ENCODE assay signal across 8 cellular contexts in the genomic region with DNA sequence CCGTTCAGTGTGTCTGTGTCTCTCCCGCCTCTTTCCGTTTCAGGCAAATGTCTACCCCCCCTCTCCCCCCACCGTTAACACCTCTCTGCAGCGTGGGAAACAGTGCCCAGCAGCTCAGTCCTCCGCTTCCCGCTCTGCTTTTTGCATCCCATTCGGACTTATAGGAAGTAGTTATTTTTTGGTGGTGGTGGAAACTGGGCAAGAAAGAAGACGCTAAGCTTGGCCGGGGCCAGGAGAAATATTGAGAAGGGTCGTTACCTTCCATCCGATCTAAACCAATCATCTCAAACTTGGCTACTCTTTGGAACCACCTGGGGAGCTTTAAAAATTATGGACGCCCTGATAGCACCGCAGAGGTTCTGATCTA. TPM values are rescaled to one million over a fixed set of nuclear protein-coding genes. Genes with fewer than 3 reads are reported as not detected.
DNase-seq lines count a peak whose midpoint lies in the region; ATAC-seq and TF ChIP-seq lines count a peak whose summit lies in the region.

No MANE protein-coding gene starts in this region.

- H3K4me3 ChIP-seq in H7 (ENCODE audit: insufficient read depth, low read depth, low read length): peak overlapping the region; percentile 22; the same call in 1 of the 2 replicates
- peak overlapping the region; percentile 8 to 67 (median 38) for H3K4me3 ChIP-seq in Peyer's patch
- peak overlapping the region; percentile 43 for H3K4me3 ChIP-seq in skeletal muscle cell (ENCODE audit: low read depth, low read length)

- ATAC-seq in GM18502 (IDR thresholded peaks at IDR 0.05; ENCODE audit: poor library complexity, unreplicated experiment) (no peak), GM18858 (IDR thresholded peaks at IDR 0.05; ENCODE audit: unreplicated experiment) (no peak)

- H3K9me3 Mint-ChIP-seq in glutamatergic neuron (ENCODE audit: unreplicated experiment): no peaks in the 10 kb centered on the region

- no peak for TF ChIP-seq POLR2A in Peyer's patch (IDR thresholded peaks at IDR 0.05)

- H3K36me3 Mint-ChIP-seq in glutamatergic neuron (ENCODE audit: unreplicated experiment): no peaks in the 10 kb centered on the region

- no peak overlapping the region for H3K27ac Mint-ChIP-seq in glutamatergic neuron (ENCODE audit: unreplicated experiment)

- no peaks in the 10 kb centered on the region for H3K36me3 ChIP-seq in H7 (replicated peaks; ENCODE audit: control insufficient read depth, insufficient read depth, low read length)
- no peaks in the 10 kb centered on the region for H3K36me3 ChIP-seq in Peyer's patch

- DNase-seq in H7 (peak; percentile 26), Peyer's patch (peak in 2 of 3 donors; percentile 46 to 51), glutamatergic neuron (no peak), skeletal muscle cell (ENCODE audit: low read depth) (no peak), NCI-H774 (lab: John Stamatoyannopoulos, UW) (no peak), DMS 273 treated with DMSO at 0.1 percent for 48 hours (lab: John Stamatoyannopoulos, UW) (no peak)

- no peaks in the 10 kb centered on the region for H3K4me1 Mint-ChIP-seq in glutamatergic neuron (ENCODE audit: low read depth, unreplicated experiment)

- no peaks in the 10 kb centered on the region for H3K9me3 ChIP-seq in Peyer's patch

- H3K4me3 Mint-ChIP-seq in glutamatergic neuron (ENCODE audit: unreplicated experiment): peak overlapping the region; percentile 84

- no peak overlapping the region for H3K27ac ChIP-seq in Peyer's patch

- peaks cover 7% of the 10 kb centered on the region for H3K27me3 Mint-ChIP-seq in glutamatergic neuron (ENCODE audit: unreplicated experiment)

- H3K4me1 ChIP-seq in Peyer's patch: peaks cover 0 to 19% (median 0%) of the 10 kb centered on the region in 4 donors

- TF ChIP-seq CTCF in Peyer's patch (IDR thresholded peaks at IDR 0.05): no peak
- no peak for TF ChIP-seq CTCF in glutamatergic neuron (IDR thresholded peaks at IDR 0.05; ENCODE audit: partially characterized antibody, unreplicated experiment)

- peaks cover 64% of the 10 kb centered on the region for H3K27me3 ChIP-seq in H7 (ENCODE audit: control insufficient read depth, insufficient read depth, low read length)
- H3K27me3 ChIP-seq in Peyer's patch: no peaks in the 10 kb centered on the region

RNA-seq across cellular contexts. Expression of gene HLF, which starts 0.5 kb away (rescaled TPM):
- 0.22 and 0.55 TPM in 2 replicates for total RNA-seq in H7 (2014; rRNA removed; shearing (Covaris generic))
- total RNA-seq in Peyer's patch (10 to 100 TPM in 1 of 4 donors, 1 to 10 TPM in 3; 2.5 to 10.0 (median 5.4) TPM), glutamatergic neuron (ENCODE audit: unreplicated experiment) (0.32 TPM)

Comparison
In these comparisons a context has a peak if more than half of its experiments do, and no peak if none do; other contexts are left out.
1. DNase-seq: peak in H7 (single experiment) and Peyer's patch (2 of 3); none in glutamatergic neuron (single experiment), skeletal muscle cell (single experiment), NCI-H774 (single experiment) and DMS 273 treated with DMSO at 0.1 percent for 48 hours (single experiment).
2. Peak in every context shown above with its lines, with median percentiles within 50 percentile points of each other: H3K4me3 ChIP-seq.